28 cellular contexts compared by ENCODE assay signal in genomic region chr20:9052136-9052535, GRCh38. TPM values are rescaled to one million over a fixed set of nuclear protein-coding genes. Genes with fewer than 3 reads are reported as not detected.
DNase-seq lines count a peak whose midpoint lies in the region; ATAC-seq, FAIRE-seq and TF ChIP-seq lines count a peak whose summit lies in the region.
"Had no signal": no experiment of that assay in that cellular context is flagged by ENCODE, and none has a peak within 500 bp of the region (broad histone marks: within the 10 kb centered on the region; RNA-seq: fewer than 3 reads in every experiment).

No MANE protein-coding gene starts in this region.

- 39% methylated on average over 3 of the region's 3 CpGs for WGBS in A549 (ENCODE audit: missing lambda C conversion rate)

- no peak for TF ChIP-seq EP300 in A549 (IDR thresholded peaks at IDR 0.05)

- H4K20me1 ChIP-seq in Loucy (ENCODE audit: insufficient read depth, low read length, poor library complexity, severe bottlenecking) = no peaks in the 10 kb centered on the region
- H4K20me1 ChIP-seq: BLaER1 had no signal

- H3K4me1 ChIP-seq in A549 = peaks cover 22% of the 10 kb centered on the region
- peaks cover 44% of the 10 kb centered on the region for H3K4me1 ChIP-seq in Loucy (ENCODE audit: insufficient read depth, low read length, poor library complexity, severe bottlenecking)
- H3K4me1 ChIP-seq: adrenal gland, right atrium auricular region, transverse colon had no signal

- peak overlapping the region; percentile 56 to 86 for H3K27ac ChIP-seq in A549
- H3K27ac ChIP-seq: adrenal gland, BLaER1, cardiac muscle cell, heart right ventricle, right atrium auricular region, SK-N-MC, transverse colon had no signal

- TF ChIP-seq CTCF in A549 (IDR thresholded peaks at IDR 0.05) = no peak
- no peak for TF ChIP-seq CTCF in Loucy (conservative IDR thresholded peaks at IDR 0.05; ENCODE audit: low read length)
- no peak for TF ChIP-seq CTCF in chondrocyte (IDR thresholded peaks at IDR 0.05)
- no peak for TF ChIP-seq CTCF in mesothelial cell of epicardium (IDR thresholded peaks at IDR 0.05; ENCODE audit: unreplicated experiment)

- H3K27me3 Mint-ChIP-seq in chondrocyte (ENCODE audit: low read depth) (no peaks in the 10 kb centered on the region), mesothelial cell of epicardium (ENCODE audit: low read depth) (no peaks in the 10 kb centered on the region)

- H3K4me1 Mint-ChIP-seq in chondrocyte (ENCODE audit: low read depth) = peaks cover 42% of the 10 kb centered on the region
- H3K4me1 Mint-ChIP-seq in mesothelial cell of epicardium = no peaks in the 10 kb centered on the region

- H3K9me3 ChIP-seq in A549 (no peaks in the 10 kb centered on the region), Loucy (ENCODE audit: insufficient read depth, low read depth, low read length) (peaks cover 4% of the 10 kb centered on the region; the same call in 1 of the 2 replicates)
- H3K9me3 ChIP-seq: adrenal gland, transverse colon had no signal

- DNase-seq in A549 (ENCODE audit: low read depth in 1 of 2, low spot score in 1 of 2) = no peak
- no peak for DNase-seq in chondrocyte (ENCODE audit: low spot score)
- no peak for DNase-seq in mesothelial cell of epicardium (ENCODE audit: low spot score in 2 of 2, unreplicated experiment in 2 of 2)
- DNase-seq in UCSD-AML1 (lab: John Stamatoyannopoulos, UW; ENCODE audit: unreplicated experiment) = no peak
- no peak for DNase-seq in NOMO-1 (lab: John Stamatoyannopoulos, UW; ENCODE audit: unreplicated experiment in 2 of 2)
- no peak for DNase-seq in NCI-H446 (lab: John Stamatoyannopoulos, UW)
- no peak for DNase-seq in nucleus accumbens (lab: John Stamatoyannopoulos, UW)
- DNase-seq: activated CD4-positive, alpha-beta T cell treated with anti-CD3 and anti-CD28 coated beads for 1 hour; activated CD8-positive, alpha-beta T cell treated with anti-CD3 and anti-CD28 coated beads, Interleukin-2, amount 10 ng/mL, durations not matched to agents 7 days and 5 days; activated gamma-delta T cell treated with Interleukin-2 at 50 U/mL for 16 hours; activated T-cell treated with anti-CD3 and anti-CD28 coated beads, Interleukin-2, amount 50 U/mL, for 1 hour; COR-L47; DND-41; heart right ventricle; immature natural killer cell; KBM-7; NCI-H1694 treated with DMSO at 0.1 percent for 48 hours; stimulated activated CD4-positive, alpha-beta T cell treated with anti-CD3 and anti-CD28 coated beads, Interleukin-15, amount 100 ng/mL, for 24 hours; stimulated activated CD8-positive, alpha-beta memory T cell treated with anti-CD3 and anti-CD28 coated beads, Interleukin-4, amount 100 ng/mL, for 48 hours; transverse colon had no signal

- ATAC-seq in A549 = peak; percentile 38 to 51; a peak in 4 of 6 replicates
- ATAC-seq: activated CD8-positive, alpha-beta T cell treated with anti-CD3 and anti-CD28 coated beads, Interleukin-2, amount 10 ng/mL, durations not matched to agents 7 days and 5 days; GM12878 had no signal

- H3K36me3 Mint-ChIP-seq in chondrocyte (ENCODE audit: low read depth) (no peaks in the 10 kb centered on the region), mesothelial cell of epicardium (no peaks in the 10 kb centered on the region)

- peaks cover 7% of the 10 kb centered on the region for H3F3A ChIP-seq in Loucy (ENCODE audit: low read depth)

- H3K9ac ChIP-seq in Loucy (ENCODE audit: low read depth, low read length, poor library complexity, severe bottlenecking) = peak overlapping the region; percentile 1
- H3K9ac ChIP-seq: BLaER1 had no signal

- H3K27ac Mint-ChIP-seq in chondrocyte (ENCODE audit: unreplicated experiment) (peak overlapping the region; percentile 95), mesothelial cell of epicardium (peak overlapping the region; percentile 10)
- H3K27ac Mint-ChIP-seq: activated CD8-positive, alpha-beta T cell treated with anti-CD3 and anti-CD28 coated beads, Interleukin-2, amount 10 ng/mL, durations not matched to agents 7 days and 5 days; immature natural killer cell had no signal

- no peaks in the 10 kb centered on the region for H3K79me2 ChIP-seq in Loucy (ENCODE audit: insufficient read depth, low read length)

- H2AFZ ChIP-seq in Loucy (ENCODE audit: low read length) = no peak overlapping the region

- H3K4me3 Mint-ChIP-seq in chondrocyte (ENCODE audit: unreplicated experiment) = no peak overlapping the region
- no peak overlapping the region for H3K4me3 Mint-ChIP-seq in mesothelial cell of epicardium
- H3K4me3 Mint-ChIP-seq: activated CD8-positive, alpha-beta T cell treated with anti-CD3 and anti-CD28 coated beads, Interleukin-2, amount 10 ng/mL, durations not matched to agents 7 days and 5 days had no signal

- no peaks in the 10 kb centered on the region for H3K9me2 ChIP-seq in Loucy (replicated peaks; ENCODE audit: low read depth, low read length)

- no peak for FAIRE-seq in A549 (lab: Jason Lieb, UNC)
- FAIRE-seq: endometrium, GM12878 had no signal

- POLR2A ChIA-PET in A549 (lab: Yijun Ruan, JAX) = no interaction called here

- no peak for TF ChIP-seq RAD21 in A549 (conservative IDR thresholded peaks at IDR 0.05 in 1 of 2, IDR thresholded peaks at IDR 0.05 in 1 of 2)

- no peaks in the 10 kb centered on the region for H3K36me3 ChIP-seq in Loucy (ENCODE audit: insufficient read depth, low read length)
- H3K36me3 ChIP-seq: adrenal gland, BLaER1, cardiac muscle cell, heart right ventricle, right atrium auricular region, transverse colon had no signal

- H3K9me3 Mint-ChIP-seq in chondrocyte (ENCODE audit: low read depth) (peaks cover 19% of the 10 kb centered on the region), mesothelial cell of epicardium (peaks cover 28% of the 10 kb centered on the region)

- H3K4me2 ChIP-seq in A549 (peak overlapping the region; percentile 74), Loucy (ENCODE audit: low read depth, low read length, poor library complexity, severe bottlenecking) (no peak overlapping the region)

- no peak overlapping the region for H3K4me3 ChIP-seq in A549
- no peak overlapping the region for H3K4me3 ChIP-seq in Loucy (ENCODE audit: low read length, poor library complexity, severe bottlenecking)
- H3K4me3 ChIP-seq: adrenal gland, BLaER1, cardiac muscle cell, GM12878, heart right ventricle, right atrium auricular region, SK-N-MC, transverse colon had no signal

- TF ChIP-seq POLR2A in A549 (IDR thresholded peaks at IDR 0.05; ENCODE audit: low read length) = no peak

- no peaks in the 10 kb centered on the region for H3K27me3 ChIP-seq in Loucy (ENCODE audit: insufficient read depth, low read length, poor library complexity, severe bottlenecking)
- H3K27me3 ChIP-seq: adrenal gland, BLaER1, cardiac muscle cell, heart right ventricle, right atrium auricular region, transverse colon had no signal

- CTCF ChIA-PET in A549 (lab: Yijun Ruan, JAX) = interaction anchor here (0.6 to 2.1 kb wide), 6 partner anchors 10 to 263 kb away, joined by 3 to 8 read pairs (median 3); no protein-coding TSS in a partner anchor

TF ChIP-seq in A549, 52 proteins besides CTCF, POLR2A, EP300 and RAD21:
- TF ChIP-seq ATOH8 (CRISPR knock-in tag; IDR thresholded peaks at IDR 0.05; ENCODE audit: low read depth) (no peak), ELK1 (IDR thresholded peaks at IDR 0.05; ENCODE audit: low read depth, low read length) (no peak), KDM1A (IDR thresholded peaks at IDR 0.05; ENCODE audit: low read depth) (no peak), CBX2 (IDR thresholded peaks at IDR 0.05; ENCODE audit: borderline replicate concordance, low read depth) (no peak), NFE2L2 (conservative IDR thresholded peaks at IDR 0.05; ENCODE audit: low read length) (no peak), RNF2 (IDR thresholded peaks at IDR 0.05; ENCODE audit: borderline replicate concordance, low read depth) (no peak), FOSL2 (IDR thresholded peaks at IDR 0.05) (no peak), FOSL2 (CRISPR knock-in tag; IDR thresholded peaks at IDR 0.05) (no peak), MAFK (IDR thresholded peaks at IDR 0.05; ENCODE audit: partially characterized antibody) (no peak), NR3C1 (IDR thresholded peaks at IDR 0.05) (no peak)
TF ChIP-seq in A549: peak in this region for 0.

RNA-seq across cellular contexts. Expression of gene PLCB4, which starts 16.8 kb away (rescaled TPM):
- polyA plus RNA-seq in A549 (2011; rRNA removed) = 24.0 and 32.1 TPM in 2 replicates
- 6.6 and 7.5 TPM in 2 replicates for polyA plus RNA-seq in A549 (2012; cell fraction: cytosol; rRNA removed)
- polyA plus RNA-seq in A549 (2012; cell fraction: nucleus; rRNA removed) = 9.0 and 12.0 TPM in 2 replicates
- 17.1 to 21.4 TPM (median 21.2 TPM) in 3 replicates for polyA plus RNA-seq in A549 (2017; fragmentation: RNase III; extraction: RNeasy Plus Mini Kit Qiagen cat#74134 plus additional on column Dnase treatment)
- 21.0 and 23.4 TPM in 2 replicates for polyA minus RNA-seq in A549 (2011; rRNA and poly(A)+ RNA removed)
- total RNA-seq in chondrocyte = 13.3 to 26.1 TPM (median 13.3 TPM) in 3 replicates
- total RNA-seq in mesothelial cell of epicardium = 14.0 to 15.6 TPM (median 15.1 TPM) in 3 replicates
- total RNA-seq: activated CD8-positive, alpha-beta T cell treated with anti-CD3 and anti-CD28 coated beads, Interleukin-2, amount 10 ng/mL, durations not matched to agents 7 days and 5 days; GM12878 had no signal
- polyA plus RNA-seq: GM12878, immature natural killer cell had no signal
